1 cellular context compared by ENCODE assay signal in the genomic region with DNA sequence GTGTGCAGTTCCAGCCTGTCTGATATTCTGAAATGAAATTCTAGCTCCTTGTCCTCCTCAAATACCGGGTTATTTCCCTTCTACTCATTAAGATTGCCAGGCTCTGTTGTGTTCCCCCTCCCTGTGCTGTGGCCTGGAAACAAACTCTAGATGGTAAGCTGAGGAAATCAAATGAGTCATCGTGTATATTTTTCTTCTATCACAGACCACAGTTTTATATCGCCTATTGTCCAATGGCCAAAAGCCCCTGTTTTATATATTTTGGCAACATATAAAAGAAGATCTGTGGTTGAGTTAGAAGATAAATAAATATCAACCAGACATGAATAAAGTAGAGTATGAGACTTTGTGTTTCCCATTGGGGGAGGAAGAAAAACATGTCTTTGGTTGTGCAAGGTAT.
TF ChIP-seq lines count a peak whose summit lies in the region.

No MANE protein-coding gene starts in this region.

TF ChIP-seq in GM23338, 12 proteins besides CTCF, POLR2A, EP300 and RAD21 (continued from another document):
- TF ChIP-seq ZNF462 (CRISPR knock-in tag; IDR thresholded peaks at IDR 0.05) (no peak), EZH2phosphoT487 (IDR thresholded peaks at IDR 0.05; ENCODE audit: unreplicated experiment) (no peak), ZNF114 (CRISPR knock-in tag; IDR thresholded peaks at IDR 0.05) (no peak), EZH2 (IDR thresholded peaks at IDR 0.05; ENCODE audit: low read depth, unreplicated experiment) (no peak), CREB1 (CRISPR knock-in tag; IDR thresholded peaks at IDR 0.05; ENCODE audit: low read depth) (no peak), STAT1 (IDR thresholded peaks at IDR 0.05; ENCODE audit: unreplicated experiment) (no peak), NANOG (IDR thresholded peaks at IDR 0.05; ENCODE audit: borderline replicate concordance) (no peak), POLR2AphosphoS5 (IDR thresholded peaks at IDR 0.05; ENCODE audit: low read depth) (no peak), ZNF331 (CRISPR knock-in tag; IDR thresholded peaks at IDR 0.05; ENCODE audit: low read depth) (no peak), REST (IDR thresholded peaks at IDR 0.05; ENCODE audit: unreplicated experiment) (no peak)
- TF ChIP-seq, protein P1, sequence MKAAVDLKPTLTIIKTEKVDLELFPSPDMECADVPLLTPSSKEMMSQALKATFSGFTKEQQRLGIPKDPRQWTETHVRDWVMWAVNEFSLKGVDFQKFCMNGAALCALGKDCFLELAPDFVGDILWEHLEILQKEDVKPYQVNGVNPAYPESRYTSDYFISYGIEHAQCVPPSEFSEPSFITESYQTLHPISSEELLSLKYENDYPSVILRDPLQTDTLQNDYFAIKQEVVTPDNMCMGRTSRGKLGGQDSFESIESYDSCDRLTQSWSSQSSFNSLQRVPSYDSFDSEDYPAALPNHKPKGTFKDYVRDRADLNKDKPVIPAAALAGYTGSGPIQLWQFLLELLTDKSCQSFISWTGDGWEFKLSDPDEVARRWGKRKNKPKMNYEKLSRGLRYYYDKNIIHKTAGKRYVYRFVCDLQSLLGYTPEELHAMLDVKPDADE (IDR thresholded peaks at IDR 0.05) = no peak
TF ChIP-seq in GM23338: peak in this region for 0.
